In genomic region chr19:6476155-6476895, GRCh38 we compare ENCODE assay signal across 8 cellular contexts. TPM values are rescaled to one million over a fixed set of nuclear protein-coding genes. Genes with fewer than 3 reads are reported as not detected.
DNase-seq lines count a peak whose midpoint lies in the region; ATAC-seq, FAIRE-seq and TF ChIP-seq lines count a peak whose summit lies in the region.

No MANE protein-coding gene starts in this region.

- DNase-seq in BE2C, result peak; percentile 95
- DNase-seq in Jurkat, Clone E6-1 (ENCODE audit: low read depth, low spot score), result peak; percentile 41
- DNase-seq in activated CD4-positive, alpha-beta T cell treated with anti-CD3 and anti-CD28 coated beads for 48 hours, result peak; percentile 84
- peak; percentile 64 for DNase-seq in dermis blood vessel endothelial cell
- DNase-seq in HepG2 (ENCODE audit: low spot score), result peak; percentile 88
- DNase-seq in stimulated activated CD4-positive, alpha-beta T cell treated with anti-CD3 and anti-CD28 coated beads, TNF-alpha, amount 100 ng/mL, for 1 hour (ENCODE audit: low read depth in 3 of 3, low spot score in 1 of 3), result peak in 2 of 3 donors; percentile 22 to 52
- no peak for DNase-seq in GM19238 (ENCODE audit: insufficient read length, low spot score)

- TF ChIP-seq RAD21 in HepG2 (CRISPR knock-in tag; IDR thresholded peaks at IDR 0.05), result no peak

- peak overlapping the region; percentile 66 for H3K4me2 ChIP-seq in HepG2 (ENCODE audit: low read depth, low read length)

- H3K79me2 ChIP-seq in HepG2 (ENCODE audit: insufficient read depth, low read length), result no peaks in the 10 kb centered on the region

- H3K36me3 ChIP-seq in BE2C (no peaks in the 10 kb centered on the region), HepG2 (replicated peaks in 1 of 2; ENCODE audit: control insufficient read depth in 1 of 2, insufficient read depth in 2 of 2, low read length in 2 of 2) (no peaks in the 10 kb centered on the region)

- no peaks in the 10 kb centered on the region for H3K9me3 ChIP-seq in BE2C
- H3K9me3 ChIP-seq in HepG2 (ENCODE audit: low read length), result no peaks in the 10 kb centered on the region

- TF ChIP-seq POLR2A in HepG2 (IDR thresholded peaks at IDR 0.05; ENCODE audit: insufficient read depth in 1 of 2, low read depth in 2 of 2, low read length in 2 of 2), result peak; percentile 26 to 55; a peak in 3 of 4 replicates

- BruUV-seq in HepG2 (replicated peaks; lab: Mats Ljungman, UMichigan), result no TSS peak

- peak; percentile 78 for ATAC-seq in HepG2
- ATAC-seq in HG02623 (IDR thresholded peaks at IDR 0.05; ENCODE audit: unreplicated experiment), result no peak

- H3K4me3 ChIP-seq in BE2C (ENCODE audit: low read depth, low read length), result peak overlapping the region; percentile 38
- H3K4me3 ChIP-seq in Jurkat, Clone E6-1 (ENCODE audit: low read length), result no peak overlapping the region
- H3K4me3 ChIP-seq in HepG2 (replicated peaks in 1 of 3; ENCODE audit: insufficient read depth in 1 of 3, low read depth in 2 of 3, low read length in 3 of 3), result peak overlapping the region in 2 of 3 experiments; percentile 41 to 53; a peak in 4 of 6 replicates

- peak overlapping the region; percentile 59 for H3K9ac ChIP-seq in HepG2 (ENCODE audit: insufficient read depth, low read depth, low read length)

- WGBS in HepG2 (ENCODE audit: low lambda C conversion rate), result 79% methylated on average over 3 of the region's 33 CpGs

- no peak for TF ChIP-seq EP300 in HepG2 (IDR thresholded peaks at IDR 0.05; ENCODE audit: low read depth in 2 of 2, low read length in 2 of 2)
- TF ChIP-seq EP300 in HepG2 (CRISPR knock-in tag; IDR thresholded peaks at IDR 0.05; ENCODE audit: borderline replicate concordance), result no peak

- H3K27ac ChIP-seq in HepG2 (ENCODE audit: extremely low read length, insufficient read depth, low read length), result peak overlapping the region; percentile 50

- POLR2A ChIA-PET in HepG2 (lab: Yijun Ruan, JAX), result interaction anchor here (0.5 to 1.4 kb wide), 6 partner anchors 11 to 593 kb away, joined by 3 to 13 read pairs (median 4); partner anchors contain the start of genes ALKBH7, CRB3 and SLC25A23

- H3K4me1 ChIP-seq in BE2C (no peaks in the 10 kb centered on the region), HepG2 (ENCODE audit: insufficient read depth, low read length) (peaks cover 22% of the 10 kb centered on the region; the same call in 1 of the 2 replicates)

- CTCF ChIA-PET in HepG2 (lab: Yijun Ruan, JAX; ENCODE audit: low intra/inter-chr PET ratio, low total read pairs), result no interaction called here

- peak; percentile 79 for FAIRE-seq in HepG2 (lab: Jason Lieb, UNC)

- intact Hi-C loops in HepG2 (cut with micrococcal nuclease; ENCODE audit: unreplicated experiment), result no loop called here

- H2AFZ ChIP-seq in HepG2 (ENCODE audit: low read length), result no peak overlapping the region

- in situ Hi-C loops in HepG2 (cut with HindIII; ENCODE audit: extremely low pct_ligation_motif_present, low pct_unique_long_range_greater_than_20kb), result no loop called here

- H4K20me1 ChIP-seq in HepG2 (ENCODE audit: insufficient read depth, low read length), result no peaks in the 10 kb centered on the region

- TF ChIP-seq CTCF in BE2C (IDR thresholded peaks at IDR 0.05; ENCODE audit: low read depth, low read length), result no peak
- TF ChIP-seq CTCF in HepG2 (CRISPR knock-in tag; IDR thresholded peaks at IDR 0.05), result no peak

- H3K27me3 ChIP-seq in BE2C, result no peaks in the 10 kb centered on the region
- peaks cover 2 to 16% of the 10 kb centered on the region in 2 experiments; a peak in 3 of 5 replicates for H3K27me3 ChIP-seq in HepG2 (ENCODE audit: control insufficient read depth in 1 of 2, insufficient read depth in 2 of 2, low read length in 2 of 2)

RNA-seq across cellular contexts. Expression of gene DENND1C, which starts 5.3 kb away (rescaled TPM):
- polyA plus RNA-seq in BE2C (2012; ENCODE audit: insufficient read depth, insufficient read length, low read depth), result not detected
- 36.7 TPM for polyA plus RNA-seq in Jurkat, Clone E6-1 (2012; ENCODE audit: insufficient read depth, insufficient read length)
- total RNA-seq in dermis blood vessel endothelial cell (not detected in 2 replicates), HepG2 (2016; rRNA removed; fragmentation: Illumina TruSeq; extraction: Trizol) (0.04 TPM in 1 of 2 replicates, not detected in the other)
- not detected in 2 replicates for total RNA-seq in HepG2 (2016; cell fraction: cytosol; rRNA removed; fragmentation: Illumina TruSeq; extraction: Trizol; ENCODE audit: low read depth)
- total RNA-seq in HepG2 (2016; cell fraction: insoluble cytoplasmic fraction; rRNA removed; fragmentation: Illumina TruSeq; extraction: Trizol), result 0.15 and 0.17 TPM in 2 replicates
- 0.21 TPM in 1 of 2 replicates, not detected in the other for total RNA-seq in HepG2 (2016; cell fraction: membrane; rRNA removed; fragmentation: Illumina TruSeq; extraction: Trizol)
- total RNA-seq in HepG2 (2016; cell fraction: nucleus; rRNA removed; fragmentation: Illumina TruSeq; extraction: Trizol), result 0.13 TPM in 1 of 2 replicates, not detected in the other
- 0.73 and 0.90 TPM in 2 replicates for polyA plus RNA-seq in HepG2 (2011; rRNA removed)
- 0.44 and 0.58 TPM in 2 replicates for polyA plus RNA-seq in HepG2 (2011; cell fraction: cytosol; rRNA removed)
- polyA plus RNA-seq in HepG2 (2011; cell fraction: nucleus; rRNA removed), result 1.4 and 1.9 TPM in 2 replicates
- 6.9 and 8.3 TPM in 2 replicates for polyA plus RNA-seq in HepG2 (2012)
- polyA plus RNA-seq in HepG2 (2016; cell fraction: cytosol; fragmentation: Illumina TruSeq; extraction: Trizol; ENCODE audit: low read depth), result 0.07 and 0.09 TPM in 2 replicates
- polyA plus RNA-seq in HepG2 (2016; cell fraction: insoluble cytoplasmic fraction; fragmentation: Illumina TruSeq; extraction: Trizol; ENCODE audit: low read depth), result 0.15 and 0.23 TPM in 2 replicates
- polyA plus RNA-seq in HepG2 (2016; cell fraction: membrane; fragmentation: Illumina TruSeq; extraction: Trizol; ENCODE audit: low read depth), result 0.22 and 0.23 TPM in 2 replicates
- polyA plus RNA-seq in HepG2 (2016; cell fraction: nucleus; fragmentation: Illumina TruSeq; extraction: Trizol; ENCODE audit: insufficient read depth, low read depth), result 0.51 and 1.3 TPM in 2 replicates
- 0.14 and 0.19 TPM in 2 replicates for polyA minus RNA-seq in HepG2 (2011; rRNA and poly(A)+ RNA removed; ENCODE audit: low replicate concordance)
- not detected in 2 replicates for polyA minus RNA-seq in HepG2 (2011; cell fraction: cytosol; rRNA and poly(A)+ RNA removed)
- polyA minus RNA-seq in HepG2 (2011; cell fraction: nucleus; rRNA and poly(A)+ RNA removed), result 0.13 and 0.87 TPM in 2 replicates

RNA-seq across cellular contexts. Expression of gene CRB3, which starts 12.3 kb away (rescaled TPM):
- polyA plus RNA-seq in BE2C (2012; ENCODE audit: insufficient read depth, insufficient read length, low read depth), result not detected
- polyA plus RNA-seq in Jurkat, Clone E6-1 (2012; ENCODE audit: insufficient read depth, insufficient read length), result not detected
- not detected in 2 replicates for total RNA-seq in dermis blood vessel endothelial cell
- 21.9 and 25.6 TPM in 2 replicates for total RNA-seq in HepG2 (2016; rRNA removed; fragmentation: Illumina TruSeq; extraction: Trizol)
- 34.9 and 45.5 TPM in 2 replicates for total RNA-seq in HepG2 (2016; cell fraction: cytosol; rRNA removed; fragmentation: Illumina TruSeq; extraction: Trizol; ENCODE audit: low read depth)
- total RNA-seq in HepG2 (2016; cell fraction: insoluble cytoplasmic fraction; rRNA removed; fragmentation: Illumina TruSeq; extraction: Trizol), result 20.4 and 26.4 TPM in 2 replicates
- total RNA-seq in HepG2 (2016; cell fraction: membrane; rRNA removed; fragmentation: Illumina TruSeq; extraction: Trizol), result 39.1 and 47.5 TPM in 2 replicates
- total RNA-seq in HepG2 (2016; cell fraction: nucleus; rRNA removed; fragmentation: Illumina TruSeq; extraction: Trizol), result 16.4 and 16.8 TPM in 2 replicates
- polyA plus RNA-seq in HepG2 (2011; rRNA removed), result 10.6 and 12.5 TPM in 2 replicates
- polyA plus RNA-seq in HepG2 (2011; cell fraction: cytosol; rRNA removed), result 13.5 and 23.8 TPM in 2 replicates
- polyA plus RNA-seq in HepG2 (2011; cell fraction: nucleus; rRNA removed), result 15.9 and 16.5 TPM in 2 replicates
- polyA plus RNA-seq in HepG2 (2012), result 5.0 and 7.1 TPM in 2 replicates
- 39.3 and 47.3 TPM in 2 replicates for polyA plus RNA-seq in HepG2 (2016; cell fraction: cytosol; fragmentation: Illumina TruSeq; extraction: Trizol; ENCODE audit: low read depth)
- 17.8 and 19.5 TPM in 2 replicates for polyA plus RNA-seq in HepG2 (2016; cell fraction: insoluble cytoplasmic fraction; fragmentation: Illumina TruSeq; extraction: Trizol; ENCODE audit: low read depth)
- 32.7 and 32.9 TPM in 2 replicates for polyA plus RNA-seq in HepG2 (2016; cell fraction: membrane; fragmentation: Illumina TruSeq; extraction: Trizol; ENCODE audit: low read depth)
- 21.1 and 24.5 TPM in 2 replicates for polyA plus RNA-seq in HepG2 (2016; cell fraction: nucleus; fragmentation: Illumina TruSeq; extraction: Trizol; ENCODE audit: insufficient read depth, low read depth)
- 4.1 and 21.4 TPM in 2 replicates for polyA minus RNA-seq in HepG2 (2011; rRNA and poly(A)+ RNA removed; ENCODE audit: low replicate concordance)
- polyA minus RNA-seq in HepG2 (2011; cell fraction: cytosol; rRNA and poly(A)+ RNA removed), result 6.7 and 8.7 TPM in 2 replicates
- 3.2 and 4.1 TPM in 2 replicates for polyA minus RNA-seq in HepG2 (2011; cell fraction: nucleus; rRNA and poly(A)+ RNA removed)

RNA-seq across cellular contexts. Expression of gene SLC25A23, which starts 16.7 kb away (rescaled TPM):
- 27.7 TPM for polyA plus RNA-seq in BE2C (2012; ENCODE audit: insufficient read depth, insufficient read length, low read depth)
- polyA plus RNA-seq in Jurkat, Clone E6-1 (2012; ENCODE audit: insufficient read depth, insufficient read length), result 30.4 TPM
- 20.4 and 62.0 TPM in 2 replicates for total RNA-seq in dermis blood vessel endothelial cell
- 15.2 and 16.5 TPM in 2 replicates for total RNA-seq in HepG2 (2016; rRNA removed; fragmentation: Illumina TruSeq; extraction: Trizol)
- 26.3 and 28.9 TPM in 2 replicates for total RNA-seq in HepG2 (2016; cell fraction: cytosol; rRNA removed; fragmentation: Illumina TruSeq; extraction: Trizol; ENCODE audit: low read depth)
- 13.3 and 14.6 TPM in 2 replicates for total RNA-seq in HepG2 (2016; cell fraction: insoluble cytoplasmic fraction; rRNA removed; fragmentation: Illumina TruSeq; extraction: Trizol)
- total RNA-seq in HepG2 (2016; cell fraction: membrane; rRNA removed; fragmentation: Illumina TruSeq; extraction: Trizol), result 50.4 and 52.4 TPM in 2 replicates
- total RNA-seq in HepG2 (2016; cell fraction: nucleus; rRNA removed; fragmentation: Illumina TruSeq; extraction: Trizol), result 9.1 and 11.0 TPM in 2 replicates
- polyA plus RNA-seq in HepG2 (2011; rRNA removed), result 12.4 and 13.2 TPM in 2 replicates
- polyA plus RNA-seq in HepG2 (2011; cell fraction: cytosol; rRNA removed), result 12.8 and 15.5 TPM in 2 replicates
- 19.1 and 20.9 TPM in 2 replicates for polyA plus RNA-seq in HepG2 (2011; cell fraction: nucleus; rRNA removed)
- polyA plus RNA-seq in HepG2 (2012), result 19.4 and 21.6 TPM in 2 replicates
- polyA plus RNA-seq in HepG2 (2016; cell fraction: cytosol; fragmentation: Illumina TruSeq; extraction: Trizol; ENCODE audit: low read depth), result 47.4 and 51.9 TPM in 2 replicates
- 30.3 and 41.9 TPM in 2 replicates for polyA plus RNA-seq in HepG2 (2016; cell fraction: insoluble cytoplasmic fraction; fragmentation: Illumina TruSeq; extraction: Trizol; ENCODE audit: low read depth)
- polyA plus RNA-seq in HepG2 (2016; cell fraction: membrane; fragmentation: Illumina TruSeq; extraction: Trizol; ENCODE audit: low read depth), result 83.9 and 107 TPM in 2 replicates
- polyA plus RNA-seq in HepG2 (2016; cell fraction: nucleus; fragmentation: Illumina TruSeq; extraction: Trizol; ENCODE audit: insufficient read depth, low read depth), result 30.2 and 30.9 TPM in 2 replicates
- 16.3 and 18.2 TPM in 2 replicates for polyA minus RNA-seq in HepG2 (2011; rRNA and poly(A)+ RNA removed; ENCODE audit: low replicate concordance)
- 13.7 and 14.5 TPM in 2 replicates for polyA minus RNA-seq in HepG2 (2011; cell fraction: cytosol; rRNA and poly(A)+ RNA removed)
- 5.0 and 5.5 TPM in 2 replicates for polyA minus RNA-seq in HepG2 (2011; cell fraction: nucleus; rRNA and poly(A)+ RNA removed)

RNA-seq across cellular contexts. Expression of gene TUBB4A, which starts 25.8 kb away (rescaled TPM):
- 67.5 TPM for polyA plus RNA-seq in BE2C (2012; ENCODE audit: insufficient read depth, insufficient read length, low read depth)
- polyA plus RNA-seq in Jurkat, Clone E6-1 (2012; ENCODE audit: insufficient read depth, insufficient read length), result 49.6 TPM
- total RNA-seq in dermis blood vessel endothelial cell (not detected in 2 replicates), HepG2 (2016; rRNA removed; fragmentation: Illumina TruSeq; extraction: Trizol) (not detected in 2 replicates)
- not detected in 2 replicates for total RNA-seq in HepG2 (2016; cell fraction: cytosol; rRNA removed; fragmentation: Illumina TruSeq; extraction: Trizol; ENCODE audit: low read depth)
- total RNA-seq in HepG2 (2016; cell fraction: insoluble cytoplasmic fraction; rRNA removed; fragmentation: Illumina TruSeq; extraction: Trizol), result not detected in 2 replicates
- not detected in 2 replicates for total RNA-seq in HepG2 (2016; cell fraction: membrane; rRNA removed; fragmentation: Illumina TruSeq; extraction: Trizol)
- not detected in 2 replicates for total RNA-seq in HepG2 (2016; cell fraction: nucleus; rRNA removed; fragmentation: Illumina TruSeq; extraction: Trizol)
- 0.21 TPM in 1 of 2 replicates, not detected in the other for polyA plus RNA-seq in HepG2 (2011; rRNA removed)
- polyA plus RNA-seq in HepG2 (2011; cell fraction: cytosol; rRNA removed), result 0.18 TPM in 1 of 2 replicates, not detected in the other
- polyA plus RNA-seq in HepG2 (2011; cell fraction: nucleus; rRNA removed), result 0.12 TPM in 1 of 2 replicates, not detected in the other
- 0.16 and 0.45 TPM in 2 replicates for polyA plus RNA-seq in HepG2 (2012)
- polyA plus RNA-seq in HepG2 (2016; cell fraction: cytosol; fragmentation: Illumina TruSeq; extraction: Trizol; ENCODE audit: low read depth), result not detected in 2 replicates
- not detected in 2 replicates for polyA plus RNA-seq in HepG2 (2016; cell fraction: insoluble cytoplasmic fraction; fragmentation: Illumina TruSeq; extraction: Trizol; ENCODE audit: low read depth)
- polyA plus RNA-seq in HepG2 (2016; cell fraction: membrane; fragmentation: Illumina TruSeq; extraction: Trizol; ENCODE audit: low read depth), result 0.09 TPM in 1 of 2 replicates, not detected in the other
- not detected in 2 replicates for polyA plus RNA-seq in HepG2 (2016; cell fraction: nucleus; fragmentation: Illumina TruSeq; extraction: Trizol; ENCODE audit: insufficient read depth, low read depth)
- 1.1 TPM in 1 of 2 replicates, not detected in the other for polyA minus RNA-seq in HepG2 (2011; rRNA and poly(A)+ RNA removed; ENCODE audit: low replicate concordance)
- not detected in 2 replicates for polyA minus RNA-seq in HepG2 (2011; cell fraction: cytosol; rRNA and poly(A)+ RNA removed)
- polyA minus RNA-seq in HepG2 (2011; cell fraction: nucleus; rRNA and poly(A)+ RNA removed), result 0.26 TPM in 1 of 2 replicates, not detected in the other

RNA-seq across cellular contexts. Expression of gene SLC25A41, which starts 42.8 kb away (rescaled TPM):
- 0.39 TPM for polyA plus RNA-seq in BE2C (2012; ENCODE audit: insufficient read depth, insufficient read length, low read depth)
- polyA plus RNA-seq in Jurkat, Clone E6-1 (2012; ENCODE audit: insufficient read depth, insufficient read length), result 1.3 TPM
- total RNA-seq in dermis blood vessel endothelial cell (0.05 TPM in 1 of 2 replicates, not detected in the other), HepG2 (2016; rRNA removed; fragmentation: Illumina TruSeq; extraction: Trizol) (0.32 and 0.33 TPM in 2 replicates)
- 0.26 TPM in 1 of 2 replicates, not detected in the other for total RNA-seq in HepG2 (2016; cell fraction: cytosol; rRNA removed; fragmentation: Illumina TruSeq; extraction: Trizol; ENCODE audit: low read depth)
- 0.15 and 0.54 TPM in 2 replicates for total RNA-seq in HepG2 (2016; cell fraction: insoluble cytoplasmic fraction; rRNA removed; fragmentation: Illumina TruSeq; extraction: Trizol)
- total RNA-seq in HepG2 (2016; cell fraction: membrane; rRNA removed; fragmentation: Illumina TruSeq; extraction: Trizol), result 0.41 and 0.53 TPM in 2 replicates
- 0.25 and 0.28 TPM in 2 replicates for total RNA-seq in HepG2 (2016; cell fraction: nucleus; rRNA removed; fragmentation: Illumina TruSeq; extraction: Trizol)
- 0.95 and 1.9 TPM in 2 replicates for polyA plus RNA-seq in HepG2 (2011; rRNA removed)
- 0.63 and 1.1 TPM in 2 replicates for polyA plus RNA-seq in HepG2 (2011; cell fraction: cytosol; rRNA removed)
- polyA plus RNA-seq in HepG2 (2011; cell fraction: nucleus; rRNA removed), result 3.3 and 4.1 TPM in 2 replicates
- polyA plus RNA-seq in HepG2 (2012), result 0.79 and 0.82 TPM in 2 replicates
- 0.26 and 0.27 TPM in 2 replicates for polyA plus RNA-seq in HepG2 (2016; cell fraction: cytosol; fragmentation: Illumina TruSeq; extraction: Trizol; ENCODE audit: low read depth)
- polyA plus RNA-seq in HepG2 (2016; cell fraction: insoluble cytoplasmic fraction; fragmentation: Illumina TruSeq; extraction: Trizol; ENCODE audit: low read depth), result 0.45 TPM in 1 of 2 replicates, not detected in the other
- 0.49 and 0.52 TPM in 2 replicates for polyA plus RNA-seq in HepG2 (2016; cell fraction: membrane; fragmentation: Illumina TruSeq; extraction: Trizol; ENCODE audit: low read depth)
- 1.6 and 2.6 TPM in 2 replicates for polyA plus RNA-seq in HepG2 (2016; cell fraction: nucleus; fragmentation: Illumina TruSeq; extraction: Trizol; ENCODE audit: insufficient read depth, low read depth)
- 0.30 and 0.98 TPM in 2 replicates for polyA minus RNA-seq in HepG2 (2011; rRNA and poly(A)+ RNA removed; ENCODE audit: low replicate concordance)
- polyA minus RNA-seq in HepG2 (2011; cell fraction: cytosol; rRNA and poly(A)+ RNA removed), result 0.40 TPM in 1 of 2 replicates, not detected in the other
- 0.37 TPM in 1 of 2 replicates, not detected in the other for polyA minus RNA-seq in HepG2 (2011; cell fraction: nucleus; rRNA and poly(A)+ RNA removed)

Comparison
In these comparisons a context has a peak if more than half of its experiments do, and no peak if none do; other contexts are left out.
1. RNA of gene CRB3, which starts 12.3 kb away (total RNA-seq): 16.4 to 47.5 TPM in HepG2; not detected in dermis blood vessel endothelial cell; every median in the first group is over 10 times any median in the second.